Comparison of ENCODE assay signal across 8 cellular contexts in genomic region chr5:171162602-171163001, GRCh38.
DNase-seq lines count a peak whose midpoint lies in the region; ATAC-seq and TF ChIP-seq lines count a peak whose summit lies in the region.

No MANE protein-coding gene starts in this region.

- TF ChIP-seq CTCF in cardiac muscle cell (IDR thresholded peaks at IDR 0.05; ENCODE audit: low read depth, low read length) (peak; percentile 51), left ventricle myocardium inferior (IDR thresholded peaks at IDR 0.05; ENCODE audit: borderline replicate concordance) (no peak), HL-60 (IDR thresholded peaks at IDR 0.05; ENCODE audit: insufficient read depth, low read length) (peak; percentile 24), astrocyte of the cerebellum (IDR thresholded peaks at IDR 0.05; ENCODE audit: low read depth, low read length, missing control alignments) (peak; percentile 66), osteoblast (IDR thresholded peaks at IDR 0.05; ENCODE audit: extremely low read depth, low read depth, low read length) (peak; percentile 41)

- no peak overlapping the region for H3K4me3 ChIP-seq in cardiac muscle cell
- H3K4me3 ChIP-seq in left ventricle myocardium inferior = no peak overlapping the region
- no peak overlapping the region for H3K4me3 ChIP-seq in HL-60 (replicated peaks; ENCODE audit: insufficient read depth, low read length)
- H3K4me3 ChIP-seq in astrocyte of the cerebellum (ENCODE audit: low read depth, low read length) = no peak overlapping the region
- H3K4me3 ChIP-seq in osteoblast (ENCODE audit: insufficient read depth, low read length) = no peak overlapping the region

- H2AFZ ChIP-seq in osteoblast (ENCODE audit: low read length) = no peak overlapping the region

- H3K9me3 ChIP-seq in cardiac muscle cell (ENCODE audit: low read depth) (no peaks in the 10 kb centered on the region), left ventricle myocardium inferior (replicated peaks) (no peaks in the 10 kb centered on the region), osteoblast (ENCODE audit: low read depth, low read length) (no peaks in the 10 kb centered on the region)

- no peaks in the 10 kb centered on the region for H4K20me1 ChIP-seq in osteoblast (ENCODE audit: insufficient read depth, low read length)

- no peak for ATAC-seq in HG02840 (IDR thresholded peaks at IDR 0.05; ENCODE audit: low FRiP score, unreplicated experiment)

- H3K27ac ChIP-seq in cardiac muscle cell = no peak overlapping the region
- no peak overlapping the region for H3K27ac ChIP-seq in left ventricle myocardium inferior (replicated peaks)
- H3K27ac ChIP-seq in HL-60 (replicated peaks) = no peak overlapping the region
- H3K27ac ChIP-seq in osteoblast (ENCODE audit: low read depth, low read length) = no peak overlapping the region

- H3K36me3 ChIP-seq in cardiac muscle cell = no peaks in the 10 kb centered on the region
- H3K36me3 ChIP-seq in left ventricle myocardium inferior = no peaks in the 10 kb centered on the region
- no peaks in the 10 kb centered on the region for H3K36me3 ChIP-seq in osteoblast (ENCODE audit: insufficient read depth, low read length)

- H3K4me2 ChIP-seq in osteoblast (ENCODE audit: insufficient read depth, low read length) = no peak overlapping the region

- H3K79me2 ChIP-seq in osteoblast (ENCODE audit: insufficient read depth, low read length) = no peaks in the 10 kb centered on the region

- in situ Hi-C loops in astrocyte of the cerebellum (cut with HindIII; ENCODE audit: low sequenced_read_pairs) = no loop called here

- intact Hi-C loops in left ventricle myocardium inferior (cut with micrococcal nuclease) = no loop called here

- DNase-seq in cardiac muscle cell (ENCODE audit: low read depth in 1 of 2, low spot score in 1 of 2) (peak; percentile 44 to 52), left ventricle myocardium inferior (no peak), HL-60 (ENCODE audit: low read depth in 1 of 2, low spot score in 1 of 2) (peak in 1 of 2 experiments; percentile 25), astrocyte of the cerebellum (ENCODE audit: low read depth) (no peak), osteoblast (ENCODE audit: insufficient read length, low spot score, missing footprints) (peak; percentile 48), cerebellar cortex (ENCODE audit: low spot score) (no peak), cortex of kidney (lab: John Stamatoyannopoulos, UW) (no peak)

- no peaks in the 10 kb centered on the region for H3K4me1 ChIP-seq in cardiac muscle cell (ENCODE audit: low read depth)
- H3K4me1 ChIP-seq in left ventricle myocardium inferior = no peaks in the 10 kb centered on the region
- H3K4me1 ChIP-seq in osteoblast (ENCODE audit: insufficient read depth, low read length) = no peaks in the 10 kb centered on the region

- H3K27me3 ChIP-seq in cardiac muscle cell (no peaks in the 10 kb centered on the region), left ventricle myocardium inferior (ENCODE audit: low read depth) (no peaks in the 10 kb centered on the region), HL-60 (ENCODE audit: insufficient read depth, poor library complexity, severe bottlenecking) (no peaks in the 10 kb centered on the region), osteoblast (ENCODE audit: insufficient read depth, low read length) (no peaks in the 10 kb centered on the region)

Comparison
In these comparisons a context has a peak if more than half of its experiments do, and no peak if none do; other contexts are left out.
1. DNase-seq: peak in cardiac muscle cell (2 of 2) and osteoblast (single experiment); none in left ventricle myocardium inferior (single experiment), astrocyte of the cerebellum (single experiment), cerebellar cortex (single experiment) and cortex of kidney (single experiment).